Comparison of ENCODE assay signal across 16 cellular contexts in genomic region chr5:1787472-1788047, GRCh38.
"Had no signal": no experiment of that assay in that cellular context is flagged by ENCODE, and none has a peak within 500 bp of the region (broad histone marks: within the 10 kb centered on the region; RNA-seq: fewer than 3 reads in every experiment).

No MANE protein-coding gene starts in this region.

- H3K4me1 ChIP-seq: ascending aorta, testis had no signal

- H3K4me3 Mint-ChIP-seq: activated CD4-positive, alpha-beta memory T cell treated with anti-CD3 and anti-CD28 coated beads for 36 hours; activated naive CD4-positive, alpha-beta T cell treated with anti-CD3 and anti-CD28 coated beads, Interleukin-2, amount 10 ng/mL, durations not matched to agents 7 days and 5 days; central memory CD8-positive, alpha-beta T cell; nephron; T-helper 1 cell treated with Interleukin-12 subunit alpha and Interleukin-12 subunit beta and Interleukin-4 antibody, amounts not matched to agents 30 μg/mL and 1 μg/mL, for 36 hours; type B pancreatic cell had no signal

- H3K9me3 Mint-ChIP-seq: activated CD4-positive, alpha-beta memory T cell treated with anti-CD3 and anti-CD28 coated beads for 36 hours; activated naive CD4-positive, alpha-beta T cell treated with anti-CD3 and anti-CD28 coated beads, Interleukin-2, amount 10 ng/mL, durations not matched to agents 7 days and 5 days; activated T-helper 2 cell treated with anti-CD3 and anti-CD28 coated beads, Interferon-gamma antibody, Interleukin-2, Interleukin-4, amounts not matched to agents 10 μg/mL and 5 μg/mL and 100 μg/mL, durations not matched to agents 14 hours and 24 hours and 36 hours; nephron; T-helper 1 cell treated with Interleukin-12 subunit alpha and Interleukin-12 subunit beta and Interleukin-4 antibody, amounts not matched to agents 30 μg/mL and 1 μg/mL, for 36 hours; type B pancreatic cell had no signal

- H3K27me3 Mint-ChIP-seq: activated CD4-positive, alpha-beta memory T cell treated with anti-CD3 and anti-CD28 coated beads for 36 hours had no signal

- H3K27me3 ChIP-seq: ascending aorta, testis had no signal

- H3K27ac ChIP-seq: ascending aorta, stomach, testis, WERI-Rb-1 had no signal

- H3K9me3 ChIP-seq: ascending aorta, stomach, testis had no signal

- H3K36me3 Mint-ChIP-seq: activated CD4-positive, alpha-beta memory T cell treated with anti-CD3 and anti-CD28 coated beads for 36 hours; type B pancreatic cell had no signal

- H3K4me3 ChIP-seq: ascending aorta, stomach, testis had no signal

- H3K27ac Mint-ChIP-seq: activated CD4-positive, alpha-beta memory T cell treated with anti-CD3 and anti-CD28 coated beads for 36 hours; activated naive CD4-positive, alpha-beta T cell treated with anti-CD3 and anti-CD28 coated beads, Interleukin-2, amount 10 ng/mL, durations not matched to agents 7 days and 5 days; activated T-helper 2 cell treated with anti-CD3 and anti-CD28 coated beads, Interferon-gamma antibody, Interleukin-2, Interleukin-4, amounts not matched to agents 10 μg/mL and 5 μg/mL and 100 μg/mL, durations not matched to agents 14 hours and 24 hours and 36 hours; nephron; T-helper 1 cell treated with Interleukin-12 subunit alpha and Interleukin-12 subunit beta and Interleukin-4 antibody, amounts not matched to agents 30 μg/mL and 1 μg/mL, for 36 hours; type B pancreatic cell had no signal

- DNase-seq: activated CD4-positive, alpha-beta memory T cell treated with anti-CD3 and anti-CD28 coated beads for 36 hours; cortex of kidney; mesendoderm; nucleus accumbens; retina; stimulated activated CD4-positive, alpha-beta T cell treated with anti-CD3 and anti-CD28 coated beads, Interleukin-2, amount 100 ng/mL, for 24 hours; stomach; testis; WERI-Rb-1 had no signal

- H3K36me3 ChIP-seq: ascending aorta, stomach, WERI-Rb-1 had no signal
